9 cellular contexts compared by ENCODE assay signal in the genomic region with DNA sequence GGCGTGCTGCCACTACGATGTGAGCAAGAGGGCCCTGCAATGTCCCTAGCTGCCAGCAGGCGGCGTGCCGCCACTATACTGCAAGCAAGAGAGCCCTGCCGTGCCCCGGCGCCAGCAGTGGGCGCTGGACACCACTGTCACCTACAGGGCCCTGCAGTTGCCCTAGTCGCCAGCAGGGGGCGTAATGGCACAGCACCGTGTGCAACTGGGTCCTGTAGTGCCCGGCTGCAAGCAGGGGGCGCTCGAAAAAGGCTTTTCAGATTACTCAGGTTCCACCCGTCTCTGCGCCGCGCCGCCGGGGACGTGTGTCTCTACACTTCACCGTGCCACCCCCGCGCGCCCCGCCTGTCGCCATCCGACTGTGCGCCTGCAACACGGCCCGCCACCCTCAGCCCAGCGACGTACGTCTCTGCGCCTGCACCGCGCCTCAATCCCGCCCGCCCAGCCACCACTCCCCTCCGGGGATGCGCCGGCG.
DNase-seq lines count a peak whose midpoint lies in the region; ATAC-seq, FAIRE-seq and TF ChIP-seq lines count a peak whose summit lies in the region.
"Had no signal": no experiment of that assay in that cellular context is flagged by ENCODE, and none has a peak within 500 bp of the region (broad histone marks: within the 10 kb centered on the region; RNA-seq: fewer than 3 reads in every experiment).

No MANE protein-coding gene starts in this region.

- H2AFZ ChIP-seq in keratinocyte (ENCODE audit: control insufficient read depth, low read length), result no peak overlapping the region

- H3K36me3 Mint-ChIP-seq in activated CD4-positive, alpha-beta memory T cell treated with anti-CD3 and anti-CD28 coated beads for 36 hours, result no peaks in the 10 kb centered on the region

- TF ChIP-seq CTCF in keratinocyte (optimal IDR thresholded peaks at IDR 0.05 in 1 of 3, IDR thresholded peaks at IDR 0.05 in 1 of 3, conservative IDR thresholded peaks at IDR 0.05 in 1 of 3; ENCODE audit: extremely low read depth in 1 of 3, insufficient read depth in 2 of 3, low read length in 3 of 3) (peak; percentile 28 to 68 (median 46)), upper lobe of left lung (IDR thresholded peaks at IDR 0.05) (peak in 5 of 6 experiments; percentile 15 to 83 (median 37))

- TF ChIP-seq POLR2A in upper lobe of left lung (IDR thresholded peaks at IDR 0.05), result no peak

- H3K9ac ChIP-seq in keratinocyte (ENCODE audit: control insufficient read depth, extremely low read depth, insufficient read depth, low read length), result no peak overlapping the region

- 75 to 80% methylated on average over 21 to 40 of the region's 44 CpGs for WGBS in upper lobe of left lung, 2 donors

- CTCF ChIA-PET in activated CD4-positive, alpha-beta memory T cell treated with anti-CD3 and anti-CD28 coated beads for 36 hours (lab: Charles Lee), result interaction anchor here (1.0 to 2.8 kb wide), 2 partner anchors 10 to 18 kb away, joined by 3 to 24 read pairs; no protein-coding TSS in a partner anchor

- no peaks in the 10 kb centered on the region for H3K4me1 Mint-ChIP-seq in activated CD4-positive, alpha-beta memory T cell treated with anti-CD3 and anti-CD28 coated beads for 36 hours (ENCODE audit: low read depth)

- H3K4me3 ChIP-seq in keratinocyte (ENCODE audit: control insufficient read depth in 2 of 3, extremely low read depth in 1 of 3, insufficient read depth in 2 of 3, low read depth in 1 of 3, low read length in 3 of 3), result no peak overlapping the region
- no peak overlapping the region for H3K4me3 ChIP-seq in upper lobe of left lung

- H3K9me3 ChIP-seq in keratinocyte (ENCODE audit: control insufficient read depth, low read depth, low read length) (no peaks in the 10 kb centered on the region), upper lobe of left lung (peaks cover 0 to 6% (median 0%) of the 10 kb centered on the region in 4 donors)

- no peak for TF ChIP-seq EP300 in upper lobe of left lung (IDR thresholded peaks at IDR 0.05)

- no peaks in the 10 kb centered on the region for H3K27me3 ChIP-seq in keratinocyte (ENCODE audit: control insufficient read depth, extremely low read depth, insufficient read depth, low read length)
- no peaks in the 10 kb centered on the region for H3K27me3 ChIP-seq in upper lobe of left lung

- H3K9me1 ChIP-seq in keratinocyte (ENCODE audit: control insufficient read depth, extremely low read depth, insufficient read depth, low read length), result no peaks in the 10 kb centered on the region

- FAIRE-seq in keratinocyte (lab: Jason Lieb, UNC), result no peak

- peaks cover 3% of the 10 kb centered on the region for H3K9me3 Mint-ChIP-seq in activated CD4-positive, alpha-beta memory T cell treated with anti-CD3 and anti-CD28 coated beads for 36 hours

- DNase-seq in activated effector memory CD4-positive, alpha-beta T cell treated with anti-CD3 and anti-CD28 coated beads, Interleukin-2, amount 50 U/mL, for 16 hours, result peak; percentile 75
- DNase-seq in activated effector memory CD4-positive, alpha-beta T cell treated with Interleukin-2 at 50 U/mL for 16 hours, result no peak
- peak; percentile 76 for DNase-seq in activated CD4-positive, alpha-beta memory T cell treated with anti-CD3 and anti-CD28 coated beads for 36 hours
- DNase-seq in keratinocyte (ENCODE audit: low read depth, low spot score) (no peak), upper lobe of left lung (peak in 1 of 2 donors; percentile 88), NCI-H1436 treated with DMSO at 0.1 percent for 48 hours (lab: John Stamatoyannopoulos, UW) (no peak)
- DNase-seq: GF-D8 had no signal

- no peak overlapping the region for H3K4me2 ChIP-seq in keratinocyte (ENCODE audit: control insufficient read depth, extremely low read depth, insufficient read depth, low read depth, low read length)

- dilution Hi-C loops in keratinocyte (cut with MboI; ENCODE audit: extremely low pct_ligation_motif_present, low sequenced_read_pairs), result no loop called here

- peaks cover 7% of the 10 kb centered on the region for H3K27me3 Mint-ChIP-seq in activated CD4-positive, alpha-beta memory T cell treated with anti-CD3 and anti-CD28 coated beads for 36 hours

- H3K4me1 ChIP-seq in keratinocyte (ENCODE audit: control insufficient read depth, extremely low read depth, insufficient read depth, low read length) (no peaks in the 10 kb centered on the region), upper lobe of left lung (no peaks in the 10 kb centered on the region)

- intact Hi-C loops in activated CD4-positive, alpha-beta memory T cell treated with anti-CD3 and anti-CD28 coated beads for 36 hours (cut with micrococcal nuclease), result no loop called here

- POLR2A ChIA-PET in activated CD4-positive, alpha-beta memory T cell treated with anti-CD3 and anti-CD28 coated beads for 36 hours (lab: Charles Lee), result no interaction called here

- H3K79me2 ChIP-seq in keratinocyte (ENCODE audit: control insufficient read depth, insufficient read depth, low read length), result no peaks in the 10 kb centered on the region

- no peaks in the 10 kb centered on the region for H3K36me3 ChIP-seq in keratinocyte (ENCODE audit: control insufficient read depth in 2 of 2, extremely low read depth in 1 of 2, insufficient read depth in 2 of 2, low read length in 2 of 2)
- no peaks in the 10 kb centered on the region for H3K36me3 ChIP-seq in upper lobe of left lung

- no peak for ATAC-seq in upper lobe of left lung (ENCODE audit: low FRiP score in 2 of 2)
- no peak for ATAC-seq in HG02981 (IDR thresholded peaks at IDR 0.05; ENCODE audit: unreplicated experiment)
- ATAC-seq in HG02642 (IDR thresholded peaks at IDR 0.05; ENCODE audit: poor library complexity, unreplicated experiment), result no peak

- H3K27ac ChIP-seq in keratinocyte (ENCODE audit: control insufficient read depth, insufficient read depth, low read length) (no peak overlapping the region), upper lobe of left lung (no peak overlapping the region)

- no peaks in the 10 kb centered on the region for H4K20me1 ChIP-seq in keratinocyte (ENCODE audit: control insufficient read depth, extremely low read depth, insufficient read depth, low read length)

- no peak overlapping the region for H3K4me3 Mint-ChIP-seq in activated CD4-positive, alpha-beta memory T cell treated with anti-CD3 and anti-CD28 coated beads for 36 hours

- no peak overlapping the region for H3K27ac Mint-ChIP-seq in activated CD4-positive, alpha-beta memory T cell treated with anti-CD3 and anti-CD28 coated beads for 36 hours

Comparison
In these comparisons a context has a peak if more than half of its experiments do, and no peak if none do; other contexts are left out.
1. DNase-seq: peak in activated effector memory CD4-positive, alpha-beta T cell treated with anti-CD3 and anti-CD28 coated beads, Interleukin-2, amount 50 U/mL, for 16 hours (single experiment) and activated CD4-positive, alpha-beta memory T cell treated with anti-CD3 and anti-CD28 coated beads for 36 hours (single experiment); none in activated effector memory CD4-positive, alpha-beta T cell treated with Interleukin-2 at 50 U/mL for 16 hours (single experiment), keratinocyte (single experiment) and NCI-H1436 treated with DMSO at 0.1 percent for 48 hours (single experiment).